In genomic region chr4:8005033-8005808, GRCh38 we compare ENCODE assay signal across 20 cellular contexts.
DNase-seq lines count a peak whose midpoint lies in the region; ATAC-seq and TF ChIP-seq lines count a peak whose summit lies in the region.
"Had no signal": no experiment of that assay in that cellular context is flagged by ENCODE, and none has a peak within 500 bp of the region (broad histone marks: within the 10 kb centered on the region; RNA-seq: fewer than 3 reads in every experiment).

No MANE protein-coding gene starts in this region.

- POLR2A ChIA-PET in WTC11 (lab: Charles Lee): no interaction called here

- peak overlapping the region; percentile 40 for H3K27ac Mint-ChIP-seq in activated T-cell treated with anti-CD3 and anti-CD28 coated beads, Interleukin-2, amount 50 U/mL, for 24 hours
- peak overlapping the region; percentile 6 to 12 for H3K27ac Mint-ChIP-seq in stimulated activated naive CD8-positive, alpha-beta T cell treated with anti-CD3 and anti-CD28 coated beads, Interleukin-15, amount 100 ng/mL, for 72 hours
- no peak overlapping the region for H3K27ac Mint-ChIP-seq in WTC11
- H3K27ac Mint-ChIP-seq: B cell; CD4-positive, CD25-positive, alpha-beta regulatory T cell; CD8-positive, alpha-beta T cell; HFFc6 had no signal

- no peaks in the 10 kb centered on the region for H3K27me3 ChIP-seq in gastrocnemius medialis
- H3K27me3 ChIP-seq: BLaER1 had no signal

- no peaks in the 10 kb centered on the region for H3K9me3 ChIP-seq in gastrocnemius medialis
- H3K9me3 ChIP-seq: BLaER1, Caco-2, HAP-1 had no signal

- CTCF ChIA-PET in WTC11 (lab: Charles Lee): no interaction called here

- peaks cover 0 to 91% of the 10 kb centered on the region in 2 donors for H3K36me3 ChIP-seq in gastrocnemius medialis
- H3K36me3 ChIP-seq: BLaER1, HAP-1 had no signal

- in situ Hi-C loops in gastrocnemius medialis (cut with MboI; ENCODE audit: low sequenced_read_pairs in 4 of 4): no loop called here

- H3K27ac ChIP-seq in gastrocnemius medialis: peak overlapping the region in 3 of 4 donors; percentile 59 to 70 (median 62)
- H3K27ac ChIP-seq: 22Rv1, BLaER1, C4-2B, GM23248 had no signal

- no peaks in the 10 kb centered on the region for H3K4me1 ChIP-seq in gastrocnemius medialis
- H3K4me1 ChIP-seq: Caco-2, HAP-1 had no signal

- no peak for DNase-seq in activated T-cell treated with anti-CD3 and anti-CD28 coated beads, Interleukin-2, amount 50 U/mL, for 24 hours
- DNase-seq in activated T-cell treated with anti-CD3 and anti-CD28 coated beads for 4 hours (no peak), WTC11 (ENCODE audit: low spot score) (no peak), gastrocnemius medialis (no peak), retina (no peak)
- no peak for DNase-seq in stimulated activated naive CD8-positive, alpha-beta T cell treated with anti-CD3 and anti-CD28 coated beads, Interleukin-15, amount 100 ng/mL, for 72 hours
- no peak for DNase-seq in stimulated activated naive CD8-positive, alpha-beta T cell treated with anti-CD3 and anti-CD28 coated beads, Interleukin-15, Interleukin-2, amounts not matched to agents 100 U/mL and 50 U/mL, for 24 hours
- DNase-seq: Caco-2; CD4-positive, CD25-positive, alpha-beta regulatory T cell; CD8-positive, alpha-beta T cell; DMS153; DND-41; GM23248; HFFc6 had no signal

- TF ChIP-seq CTCF in WTC11 (IDR thresholded peaks at IDR 0.05) (no peak), gastrocnemius medialis (IDR thresholded peaks at IDR 0.05 in 4 of 5, conservative IDR thresholded peaks at IDR 0.05 in 1 of 5) (no peak)

- H3K36me3 Mint-ChIP-seq in activated T-cell treated with anti-CD3 and anti-CD28 coated beads, Interleukin-2, amount 50 U/mL, for 24 hours (ENCODE audit: low read depth): no peaks in the 10 kb centered on the region
- no peaks in the 10 kb centered on the region for H3K36me3 Mint-ChIP-seq in WTC11

- no peak overlapping the region for H3K4me3 Mint-ChIP-seq in activated T-cell treated with anti-CD3 and anti-CD28 coated beads, Interleukin-2, amount 50 U/mL, for 24 hours
- H3K4me3 Mint-ChIP-seq in stimulated activated naive CD8-positive, alpha-beta T cell treated with anti-CD3 and anti-CD28 coated beads, Interleukin-15, amount 100 ng/mL, for 72 hours: no peak overlapping the region
- H3K4me3 Mint-ChIP-seq in WTC11: no peak overlapping the region
- H3K4me3 Mint-ChIP-seq: B cell; CD4-positive, CD25-positive, alpha-beta regulatory T cell; CD8-positive, alpha-beta T cell; HFFc6 had no signal

- no peak for ATAC-seq in stimulated activated naive CD8-positive, alpha-beta T cell treated with anti-CD3 and anti-CD28 coated beads, Interleukin-15, amount 100 ng/mL, for 72 hours
- ATAC-seq in stimulated activated naive CD8-positive, alpha-beta T cell treated with anti-CD3 and anti-CD28 coated beads, Interleukin-15, Interleukin-2, amounts not matched to agents 100 U/mL and 50 U/mL, for 24 hours: no peak
- peak; percentile 25; the same call in 1 of the 2 replicates for ATAC-seq in WTC11
- no peak for ATAC-seq in gastrocnemius medialis
- ATAC-seq in GM21367 (IDR thresholded peaks at IDR 0.05; ENCODE audit: unreplicated experiment): no peak
- ATAC-seq: CD8-positive, alpha-beta T cell had no signal

- intact Hi-C loops in gastrocnemius medialis (cut with DNase I; ENCODE audit: low total_unique reads): no loop called here

- H3K27me3 Mint-ChIP-seq in activated T-cell treated with anti-CD3 and anti-CD28 coated beads, Interleukin-2, amount 50 U/mL, for 24 hours: no peaks in the 10 kb centered on the region
- H3K27me3 Mint-ChIP-seq in stimulated activated naive CD8-positive, alpha-beta T cell treated with anti-CD3 and anti-CD28 coated beads, Interleukin-15, amount 100 ng/mL, for 72 hours: peaks cover 11% of the 10 kb centered on the region
- no peaks in the 10 kb centered on the region for H3K27me3 Mint-ChIP-seq in WTC11 (ENCODE audit: low read depth)
- H3K27me3 Mint-ChIP-seq: CD4-positive, CD25-positive, alpha-beta regulatory T cell had no signal

- no peak overlapping the region for H3K4me3 ChIP-seq in gastrocnemius medialis
- H3K4me3 ChIP-seq: BLaER1, GM23248, HAP-1 had no signal

- no peaks in the 10 kb centered on the region for H3K9me3 Mint-ChIP-seq in activated T-cell treated with anti-CD3 and anti-CD28 coated beads, Interleukin-2, amount 50 U/mL, for 24 hours
- H3K9me3 Mint-ChIP-seq in stimulated activated naive CD8-positive, alpha-beta T cell treated with anti-CD3 and anti-CD28 coated beads, Interleukin-15, amount 100 ng/mL, for 72 hours: no peaks in the 10 kb centered on the region
- H3K9me3 Mint-ChIP-seq in WTC11: no peaks in the 10 kb centered on the region
- H3K9me3 Mint-ChIP-seq: CD4-positive, CD25-positive, alpha-beta regulatory T cell; CD8-positive, alpha-beta T cell; HFFc6 had no signal

- H3K4me1 Mint-ChIP-seq in activated T-cell treated with anti-CD3 and anti-CD28 coated beads, Interleukin-2, amount 50 U/mL, for 24 hours (ENCODE audit: low read depth): no peaks in the 10 kb centered on the region
- no peaks in the 10 kb centered on the region for H3K4me1 Mint-ChIP-seq in stimulated activated naive CD8-positive, alpha-beta T cell treated with anti-CD3 and anti-CD28 coated beads, Interleukin-15, amount 100 ng/mL, for 72 hours
- H3K4me1 Mint-ChIP-seq in WTC11: no peaks in the 10 kb centered on the region
- H3K4me1 Mint-ChIP-seq: B cell; CD4-positive, CD25-positive, alpha-beta regulatory T cell had no signal

- TF ChIP-seq POLR2A in gastrocnemius medialis (IDR thresholded peaks at IDR 0.05): no peak

TF ChIP-seq in WTC11, 78 proteins besides CTCF, POLR2A, EP300 and RAD21:
- no peak for TF ChIP-seq PRRX2 (CRISPR knock-in tag; IDR thresholded peaks at IDR 0.05)
- TF ChIP-seq ATF3 (CRISPR knock-in tag; conservative IDR thresholded peaks at IDR 0.05): no peak
- no peak for TF ChIP-seq TP53 (CRISPR knock-in tag; IDR thresholded peaks at IDR 0.05)
- no peak for TF ChIP-seq ZNF263 (CRISPR knock-in tag; IDR thresholded peaks at IDR 0.05; ENCODE audit: low read depth)
- TF ChIP-seq ZNF138 (CRISPR knock-in tag; conservative IDR thresholded peaks at IDR 0.05): no peak
- no peak for TF ChIP-seq CREM (CRISPR knock-in tag; IDR thresholded peaks at IDR 0.05)
